10 cellular contexts compared by ENCODE assay signal in the genomic region with DNA sequence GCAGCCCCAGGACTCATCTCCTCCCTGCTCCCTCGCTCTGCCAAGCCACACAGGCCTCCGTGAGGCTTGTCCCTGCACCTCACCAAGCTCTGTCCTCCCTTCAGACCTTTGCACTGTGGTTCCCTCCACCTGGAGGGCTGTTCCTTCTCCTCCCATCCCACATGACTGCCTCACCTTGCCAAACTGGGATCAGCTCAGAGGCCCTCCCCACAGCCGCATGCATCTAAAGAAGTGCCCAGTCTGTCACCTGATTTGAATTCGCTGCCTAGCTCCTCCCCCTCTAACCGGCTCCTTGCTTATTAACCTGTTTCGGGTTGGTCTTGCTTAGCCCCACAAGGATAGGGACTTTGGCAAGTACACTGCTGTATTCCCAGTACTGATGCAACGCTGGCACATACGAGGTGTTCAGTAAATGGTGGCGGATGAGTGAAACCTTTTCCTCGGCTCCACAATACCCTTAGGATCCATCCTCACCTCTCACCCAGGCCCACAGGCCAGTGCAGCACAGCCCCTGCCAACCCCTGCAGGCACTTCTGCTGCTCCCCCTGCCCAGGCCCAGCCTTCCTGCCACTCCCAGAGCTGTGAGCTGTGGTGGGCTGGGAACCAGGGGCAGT. TPM values are rescaled to one million over a fixed set of nuclear protein-coding genes. Genes with fewer than 3 reads are reported as not detected.
DNase-seq lines count a peak whose midpoint lies in the region; ATAC-seq and TF ChIP-seq lines count a peak whose summit lies in the region.
"Had no signal": no experiment of that assay in that cellular context is flagged by ENCODE, and none has a peak within 500 bp of the region (broad histone marks: within the 10 kb centered on the region; RNA-seq: fewer than 3 reads in every experiment).

No MANE protein-coding gene starts in this region.

- H4K8ac ChIP-seq in trophoblast cell (ENCODE audit: low read depth, low read length), result no peak overlapping the region

- ATAC-seq in T-cell (replicated peaks in 1 of 4) (no peak), HG02571 (IDR thresholded peaks at IDR 0.05; ENCODE audit: unreplicated experiment) (no peak)

- H3K23ac ChIP-seq in trophoblast cell (ENCODE audit: low read length), result peak overlapping the region; percentile 34

- H3K4me1 ChIP-seq in trophoblast cell (ENCODE audit: control insufficient read depth in 1 of 2, insufficient read depth in 2 of 2, low read length in 2 of 2), result peaks cover 6 to 19% of the 10 kb centered on the region in 2 experiments

- H3K4me3 ChIP-seq in trophoblast cell (ENCODE audit: low read depth, low read length), result no peak overlapping the region
- H3K4me3 ChIP-seq in foreskin fibroblast (ENCODE audit: low read depth in 1 of 2, low read length in 2 of 2), result no peak overlapping the region

- POLR2A ChIA-PET in T-cell (lab: Charles Lee), result no interaction called here

- no peak overlapping the region for H3K4me2 ChIP-seq in trophoblast cell (ENCODE audit: low read length)

- H3K79me1 ChIP-seq in trophoblast cell (ENCODE audit: low read length), result peaks cover 8% of the 10 kb centered on the region

- no peaks in the 10 kb centered on the region for H3K9me3 ChIP-seq in trophoblast cell (ENCODE audit: insufficient read depth, low read depth, low read length)

- H3K27ac ChIP-seq in trophoblast cell (ENCODE audit: low read depth, low read length), result no peak overlapping the region

- H3K27ac Mint-ChIP-seq in T-cell (peak overlapping the region in 1 of 2 donors; percentile 48), glutamatergic neuron (ENCODE audit: unreplicated experiment) (peak overlapping the region; percentile 57)

- no peak overlapping the region for H2BK5ac ChIP-seq in trophoblast cell (ENCODE audit: low read depth, low read length, poor library complexity)

- TF ChIP-seq CTCF in glutamatergic neuron (IDR thresholded peaks at IDR 0.05; ENCODE audit: partially characterized antibody, unreplicated experiment), result no peak
- TF ChIP-seq CTCF in foreskin fibroblast (IDR thresholded peaks at IDR 0.05; ENCODE audit: low read depth, low read length), result no peak

- H4K91ac ChIP-seq in trophoblast cell (ENCODE audit: low read depth, low read length), result no peak overlapping the region

- H3K27me3 ChIP-seq in trophoblast cell (ENCODE audit: insufficient read depth, low read length), result no peaks in the 10 kb centered on the region

- H3K36me3 Mint-ChIP-seq in T-cell (peaks cover 3% of the 10 kb centered on the region), glutamatergic neuron (ENCODE audit: unreplicated experiment) (no peaks in the 10 kb centered on the region)

- H3K9me3 Mint-ChIP-seq in T-cell (no peaks in the 10 kb centered on the region), glutamatergic neuron (ENCODE audit: unreplicated experiment) (peaks cover 16% of the 10 kb centered on the region)

- no peak overlapping the region for H3K14ac ChIP-seq in trophoblast cell (ENCODE audit: low read length)

- H3K9ac ChIP-seq in trophoblast cell (ENCODE audit: low read length), result no peak overlapping the region

- no peak overlapping the region for H2BK12ac ChIP-seq in trophoblast cell (ENCODE audit: low read length)

- H3K4me1 Mint-ChIP-seq in T-cell (peaks cover 65 to 81% (median 80%) of the 10 kb centered on the region in 3 donors), glutamatergic neuron (ENCODE audit: low read depth, unreplicated experiment) (peaks cover 42% of the 10 kb centered on the region)

- no peak overlapping the region for H2BK120ac ChIP-seq in trophoblast cell (ENCODE audit: insufficient read depth, low read length, poor library complexity)

- H3K18ac ChIP-seq in trophoblast cell (ENCODE audit: low read length), result no peak overlapping the region

- H3K27me3 Mint-ChIP-seq in T-cell (no peaks in the 10 kb centered on the region), glutamatergic neuron (ENCODE audit: unreplicated experiment) (peaks cover 13% of the 10 kb centered on the region)

- H3K4ac ChIP-seq in trophoblast cell (ENCODE audit: low read depth, low read length), result no peak overlapping the region

- peaks cover 28% of the 10 kb centered on the region for H3K79me2 ChIP-seq in trophoblast cell (ENCODE audit: control insufficient read depth, insufficient read depth, low read length, poor library complexity)

- peak; percentile 63 for DNase-seq in ELF-1 (ENCODE audit: low read depth, low spot score)
- DNase-seq in T-cell, result no peak
- DNase-seq in glutamatergic neuron, result no peak
- no peak for DNase-seq in trophoblast cell
- no peak for DNase-seq in NCI-H524 (lab: John Stamatoyannopoulos, UW)
- DNase-seq in SKM-1 (lab: John Stamatoyannopoulos, UW; ENCODE audit: unreplicated experiment), result no peak
- no peak for DNase-seq in foreskin fibroblast
- DNase-seq: activated gamma-delta T cell, DND-41 had no signal

- H3K4me3 Mint-ChIP-seq in T-cell (peak overlapping the region; percentile 2 to 85 (median 36)), glutamatergic neuron (ENCODE audit: unreplicated experiment) (peak overlapping the region; percentile 73)

- CTCF ChIA-PET in T-cell (lab: Charles Lee), result no interaction called here

- H2AFZ ChIP-seq in trophoblast cell (ENCODE audit: insufficient read depth, low read length, poor library complexity), result no peak overlapping the region

- WGBS in trophoblast cell (ENCODE audit: extremely low coverage, insufficient coverage, insufficient read length), result no CpG with 5 or more reads among the region's 10 CpGs

- H4K12ac ChIP-seq in trophoblast cell (ENCODE audit: low read depth, low read length), result no peak overlapping the region

- H3K36me3 ChIP-seq in trophoblast cell (ENCODE audit: control insufficient read depth in 1 of 2, insufficient read depth in 2 of 2, low read length in 2 of 2), result peaks cover 8% of the 10 kb centered on the region in 2 experiments

- H2AK5ac ChIP-seq in trophoblast cell (ENCODE audit: low read length), result no peak overlapping the region

RNA-seq across cellular contexts. Expression of gene AKT2, which starts 4.4 kb away (rescaled TPM):
- 100 to 1,000 TPM; 169 to 218 (median 172) TPM for total RNA-seq in T-cell
- total RNA-seq in glutamatergic neuron (ENCODE audit: unreplicated experiment), result 197 TPM
- polyA plus RNA-seq in trophoblast cell (2013), result 118 and 120 TPM in 2 replicates

RNA-seq across cellular contexts. Expression of gene CCNP, which starts 54.2 kb away (rescaled TPM):
- total RNA-seq in T-cell, result 1 to 10 TPM in 4 of 5 donors, under 1 TPM in 1; 0.82 to 2.3 (median 1.2) TPM
- total RNA-seq in glutamatergic neuron (ENCODE audit: unreplicated experiment), result 2.3 TPM
- polyA plus RNA-seq in trophoblast cell (2013), result 0.46 and 0.49 TPM in 2 replicates
